Comparison of ENCODE assay signal across 8 cellular contexts in the genomic region with DNA sequence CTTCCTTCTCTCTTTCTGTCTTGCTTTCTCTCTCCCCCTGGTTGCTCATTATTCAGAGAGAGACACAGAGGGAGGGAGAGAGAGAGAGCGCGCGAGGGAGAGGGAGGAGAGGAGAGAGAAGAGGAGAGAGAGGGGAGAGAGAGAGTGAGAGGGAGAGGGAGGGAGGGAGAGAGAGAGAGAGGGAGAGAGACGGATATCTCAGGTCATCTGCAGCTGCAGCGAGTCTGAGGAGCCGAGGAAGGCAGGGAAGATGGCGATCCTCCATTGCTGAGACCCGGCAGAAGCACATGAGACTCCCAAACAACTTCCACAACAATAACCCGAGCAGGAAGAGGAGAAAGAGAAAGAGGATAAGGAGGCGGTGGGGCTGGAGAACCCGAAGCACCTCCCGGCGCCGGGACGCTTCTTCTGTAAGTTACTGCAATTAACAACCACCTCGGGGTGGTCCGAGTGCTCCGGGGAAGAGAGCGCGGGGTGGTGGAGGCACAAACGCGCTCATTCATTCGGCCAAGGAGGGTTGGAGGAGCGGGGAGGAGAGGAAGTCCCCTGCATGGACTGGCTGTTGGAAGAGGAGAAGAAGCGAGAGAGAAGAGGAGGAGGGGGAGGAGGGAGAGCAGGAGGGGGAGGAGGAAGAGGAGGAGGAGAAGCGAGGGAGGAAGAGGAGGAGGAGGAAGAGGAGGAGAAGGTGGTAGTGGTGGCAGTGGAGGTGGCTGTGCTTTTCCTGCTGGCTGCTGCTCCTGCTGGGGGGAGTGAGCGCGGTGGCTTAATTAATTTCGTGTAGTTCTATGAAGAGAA. TPM values are rescaled to one million over a fixed set of nuclear protein-coding genes. Genes with fewer than 3 reads are reported as not detected.
A peak's percentile ranks its signal among the peaks of the same experiment; 100 is the strongest.
DNase-seq lines count a peak whose midpoint lies in the region; ATAC-seq and TF ChIP-seq lines count a peak whose summit lies in the region.

A gene with protein sequence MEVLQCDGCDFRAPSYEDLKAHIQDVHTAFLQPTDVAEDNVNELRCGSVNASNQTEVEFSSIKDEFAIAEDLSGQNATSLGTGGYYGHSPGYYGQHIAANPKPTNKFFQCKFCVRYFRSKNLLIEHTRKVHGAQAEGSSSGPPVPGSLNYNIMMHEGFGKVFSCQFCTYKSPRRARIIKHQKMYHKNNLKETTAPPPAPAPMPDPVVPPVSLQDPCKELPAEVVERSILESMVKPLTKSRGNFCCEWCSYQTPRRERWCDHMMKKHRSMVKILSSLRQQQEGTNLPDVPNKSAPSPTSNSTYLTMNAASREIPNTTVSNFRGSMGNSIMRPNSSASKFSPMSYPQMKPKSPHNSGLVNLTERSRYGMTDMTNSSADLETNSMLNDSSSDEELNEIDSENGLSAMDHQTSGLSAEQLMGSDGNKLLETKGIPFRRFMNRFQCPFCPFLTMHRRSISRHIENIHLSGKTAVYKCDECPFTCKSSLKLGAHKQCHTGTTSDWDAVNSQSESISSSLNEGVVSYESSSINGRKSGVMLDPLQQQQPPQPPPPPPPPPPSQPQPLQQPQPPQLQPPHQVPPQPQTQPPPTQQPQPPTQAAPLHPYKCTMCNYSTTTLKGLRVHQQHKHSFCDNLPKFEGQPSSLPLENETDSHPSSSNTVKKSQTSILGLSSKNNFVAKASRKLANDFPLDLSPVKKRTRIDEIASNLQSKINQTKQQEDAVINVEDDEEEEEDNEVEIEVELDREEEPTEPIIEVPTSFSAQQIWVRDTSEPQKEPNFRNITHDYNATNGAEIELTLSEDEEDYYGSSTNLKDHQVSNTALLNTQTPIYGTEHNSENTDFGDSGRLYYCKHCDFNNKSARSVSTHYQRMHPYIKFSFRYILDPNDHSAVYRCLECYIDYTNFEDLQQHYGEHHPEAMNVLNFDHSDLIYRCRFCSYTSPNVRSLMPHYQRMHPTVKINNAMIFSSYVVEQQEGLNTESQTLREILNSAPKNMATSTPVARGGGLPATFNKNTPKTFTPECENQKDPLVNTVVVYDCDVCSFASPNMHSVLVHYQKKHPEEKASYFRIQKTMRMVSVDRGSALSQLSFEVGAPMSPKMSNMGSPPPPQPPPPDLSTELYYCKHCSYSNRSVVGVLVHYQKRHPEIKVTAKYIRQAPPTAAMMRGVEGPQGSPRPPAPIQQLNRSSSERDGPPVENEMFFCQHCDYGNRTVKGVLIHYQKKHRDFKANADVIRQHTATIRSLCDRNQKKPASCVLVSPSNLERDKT (N-terminal part only) (plus strand): TSS at position 221 of the 795 bp plus-strand sequence. CDS start 60,218 bp downstream, outside the sequence.

- H3K9me3 Mint-ChIP-seq in activated CD4-positive, alpha-beta T cell treated with anti-CD3 and anti-CD28 coated beads, Interleukin-2, amount 10 ng/mL, durations not matched to agents 7 days and 5 days = no peaks in the 10 kb centered on the region
- peaks cover 0 to 15% (median 4%) of the 10 kb centered on the region in 5 experiments for H3K9me3 Mint-ChIP-seq in brain

- peak within 1 kb of the TSS; percentile 76 for H3K4me3 Mint-ChIP-seq in activated CD4-positive, alpha-beta T cell treated with anti-CD3 and anti-CD28 coated beads, Interleukin-2, amount 10 ng/mL, durations not matched to agents 7 days and 5 days
- H3K4me3 Mint-ChIP-seq in brain = peak within 1 kb of the TSS; percentile 93 to 97 (median 95)

- peak within 1 kb of the TSS; percentile 37 for H3K27ac Mint-ChIP-seq in activated CD4-positive, alpha-beta T cell treated with anti-CD3 and anti-CD28 coated beads, Interleukin-2, amount 10 ng/mL, durations not matched to agents 7 days and 5 days
- H3K27ac Mint-ChIP-seq in brain = peak within 1 kb of the TSS; percentile 98 to 99 (median 99)

- H3K4me3 ChIP-seq in iPS-11a (ENCODE audit: low read depth, low read length) = peak within 1 kb of the TSS; percentile 90

- no peak for ATAC-seq in HG02571 (IDR thresholded peaks at IDR 0.05; ENCODE audit: unreplicated experiment)
- ATAC-seq in GM19463 (IDR thresholded peaks at IDR 0.05; ENCODE audit: unreplicated experiment) = no peak

- CTCF ChIA-PET in activated CD4-positive, alpha-beta T cell treated with anti-CD3 and anti-CD28 coated beads, Interleukin-2, amount 10 ng/mL, durations not matched to agents 7 days and 5 days (lab: Charles Lee) = no interaction called here

- TF ChIP-seq CTCF in brain (conservative IDR thresholded peaks at IDR 0.05) = no peak

- peaks cover 5% of the 10 kb centered on the region for H3K36me3 Mint-ChIP-seq in activated CD4-positive, alpha-beta T cell treated with anti-CD3 and anti-CD28 coated beads, Interleukin-2, amount 10 ng/mL, durations not matched to agents 7 days and 5 days (ENCODE audit: low read depth)
- peaks cover 20% of the 10 kb centered on the region for H3K36me3 Mint-ChIP-seq in brain

- H3K27me3 Mint-ChIP-seq in activated CD4-positive, alpha-beta T cell treated with anti-CD3 and anti-CD28 coated beads, Interleukin-2, amount 10 ng/mL, durations not matched to agents 7 days and 5 days = peaks cover 73% of the 10 kb centered on the region
- peaks cover 23% of the 10 kb centered on the region for H3K27me3 Mint-ChIP-seq in brain

- H3K4me1 Mint-ChIP-seq in activated CD4-positive, alpha-beta T cell treated with anti-CD3 and anti-CD28 coated beads, Interleukin-2, amount 10 ng/mL, durations not matched to agents 7 days and 5 days = peaks cover 38% of the 10 kb centered on the region
- H3K4me1 Mint-ChIP-seq in brain = peaks cover 49% of the 10 kb centered on the region

- no peak for DNase-seq in activated CD4-positive, alpha-beta T cell treated with anti-CD3 and anti-CD28 coated beads, Interleukin-2, amount 10 ng/mL, durations not matched to agents 7 days and 5 days
- no peak for DNase-seq in activated CD4-positive, alpha-beta T cell treated with anti-CD3 and anti-CD28 coated beads, Interleukin-2, amount 50 U/mL, for 1 hour
- DNase-seq in NCI-H69 (lab: John Stamatoyannopoulos, UW) (peak; percentile 89), retina (peak; percentile 89)

- POLR2A ChIA-PET in activated CD4-positive, alpha-beta T cell treated with anti-CD3 and anti-CD28 coated beads, Interleukin-2, amount 10 ng/mL, durations not matched to agents 7 days and 5 days (lab: Charles Lee) = no interaction called here

RNA-seq across cellular contexts. Expression of the gene that starts here (rescaled TPM):
- total RNA-seq in activated CD4-positive, alpha-beta T cell treated with anti-CD3 and anti-CD28 coated beads, Interleukin-2, amount 10 ng/mL, durations not matched to agents 7 days and 5 days = under 1 TPM; 0.37 to 0.89 TPM
- 5.3 TPM for polyA plus RNA-seq in brain (ENCODE audit: insufficient read depth, low read depth, low replicate concordance)

Comparison
In these comparisons a context has a peak if more than half of its experiments do, and no peak if none do; other contexts are left out.
1. DNase-seq: peak in NCI-H69 (single experiment) and retina (single experiment); none in activated CD4-positive, alpha-beta T cell treated with anti-CD3 and anti-CD28 coated beads, Interleukin-2, amount 10 ng/mL, durations not matched to agents 7 days and 5 days (single experiment) and activated CD4-positive, alpha-beta T cell treated with anti-CD3 and anti-CD28 coated beads, Interleukin-2, amount 50 U/mL, for 1 hour (single experiment).